ENCODE assay signal across 12 cellular contexts in genomic region chr1:84442747-84443646, GRCh38. TPM values are rescaled to one million over a fixed set of nuclear protein-coding genes. Genes with fewer than 3 reads are reported as not detected.
A peak's percentile ranks its signal among the peaks of the same experiment; 100 is the strongest.
DNase-seq lines count a peak whose midpoint lies in the region; ATAC-seq and TF ChIP-seq lines count a peak whose summit lies in the region.
"Not testable (repeated sequence)": the region's sequence is repeated elsewhere in the genome, so short reads cannot be mapped to it uniquely, and the experiment has no call there.
"Had no signal": no experiment of that assay in that cellular context is flagged by ENCODE, and none has a peak within 500 bp of the region (broad histone marks: within the 10 kb centered on the region; RNA-seq: fewer than 3 reads in every experiment).

No MANE protein-coding gene starts in this region.

- intact Hi-C loops in activated CD4-positive, alpha-beta memory T cell treated with anti-CD3 and anti-CD28 coated beads for 36 hours (cut with micrococcal nuclease) = loop anchor here (1.0 to 10.0 kb wide), 10 partner anchors 36 to 938 kb away; partner anchors contain the start of genes GNG5, RPF1 and SPATA1
- intact Hi-C loops in Right ventricle myocardium superior (cut with DNase I) = loop anchor here (10.0 kb wide), 1 partner anchor 492 kb away; no protein-coding TSS in a partner anchor

- peak overlapping the region in 3 of 4 donors; percentile 45 to 74 (median 67) for H3K4me3 Mint-ChIP-seq in CD4-positive, CD25-positive, alpha-beta regulatory T cell
- not testable (repeated sequence) for H3K4me3 Mint-ChIP-seq in activated CD4-positive, alpha-beta memory T cell treated with anti-CD3 and anti-CD28 coated beads for 36 hours
- peak overlapping the region; percentile 47 for H3K4me3 Mint-ChIP-seq in activated naive CD4-positive, alpha-beta T cell treated with anti-CD3 and anti-CD28 coated beads, Interleukin-2, amount 50 U/mL, for 24 hours

- POLR2A ChIA-PET in activated CD4-positive, alpha-beta memory T cell treated with anti-CD3 and anti-CD28 coated beads for 36 hours (lab: Charles Lee) = interaction anchor here (0.8 to 1.4 kb wide), 4 partner anchors 36 to 299 kb away, joined by 3 to 5 read pairs (median 4); partner anchors contain the start of genes CTBS, PRKACB and RPF1

- peak overlapping the region in 1 of 3 donors; percentile 27 for H3K27ac Mint-ChIP-seq in CD4-positive, CD25-positive, alpha-beta regulatory T cell
- peak overlapping the region; percentile 61 for H3K27ac Mint-ChIP-seq in activated CD4-positive, alpha-beta memory T cell treated with anti-CD3 and anti-CD28 coated beads for 36 hours
- H3K27ac Mint-ChIP-seq in activated naive CD4-positive, alpha-beta T cell treated with anti-CD3 and anti-CD28 coated beads, Interleukin-2, amount 50 U/mL, for 24 hours = not testable (repeated sequence)

- H3K4me2 ChIP-seq in SU-DHL-6 (ENCODE audit: low read depth, low read length, poor library complexity, severe bottlenecking) = not testable (repeated sequence)

- not testable (repeated sequence) for H3K9ac ChIP-seq in SU-DHL-6 (ENCODE audit: low read length)

- CTCF ChIA-PET in activated CD4-positive, alpha-beta memory T cell treated with anti-CD3 and anti-CD28 coated beads for 36 hours (lab: Charles Lee) = interaction anchor here (0.7 to 4.5 kb wide), 26 partner anchors 10 to 492 kb away, joined by 3 to 44 read pairs (median 6); partner anchors contain the start of genes CTBS, GNG5, PRKACB and RPF1

- H3K4me1 ChIP-seq in CD4-positive, CD25-positive, alpha-beta regulatory T cell (ENCODE audit: control insufficient read depth, insufficient read depth, low read length, poor library complexity, severe bottlenecking) = peaks cover 15% of the 10 kb centered on the region

- H3K9me2 ChIP-seq in SU-DHL-6 (replicated peaks; ENCODE audit: insufficient read depth, low read length) = not testable (repeated sequence)

- H3K79me2 ChIP-seq in SU-DHL-6 (ENCODE audit: insufficient read depth, low read length) = not testable (repeated sequence)

- peak overlapping the region; percentile 75 for H3K4me3 ChIP-seq in CD4-positive, CD25-positive, alpha-beta regulatory T cell (ENCODE audit: low read depth, low read length)
- not testable (repeated sequence) for H3K4me3 ChIP-seq in NB4 (ENCODE audit: low read depth, low read length); SU-DHL-6 (ENCODE audit: insufficient read depth, low read length, poor library complexity, severe bottlenecking)

- not testable (repeated sequence) for H3K27ac ChIP-seq in CD4-positive, CD25-positive, alpha-beta regulatory T cell (ENCODE audit: insufficient read depth, low read length, poor library complexity, severe bottlenecking); SU-DHL-6 (ENCODE audit: low read depth, low read length)

- not testable (repeated sequence) for H3K27me3 ChIP-seq in CD4-positive, CD25-positive, alpha-beta regulatory T cell (ENCODE audit: control insufficient read depth, insufficient read depth, low read length); SU-DHL-6 (ENCODE audit: low read length)

- peak in 2 of 3 donors; percentile 22 to 73 for DNase-seq in CD4-positive, CD25-positive, alpha-beta regulatory T cell
- peak; percentile 5 for DNase-seq in NB4 (ENCODE audit: low read depth)
- peak; percentile 61 for DNase-seq in activated CD4-positive, alpha-beta memory T cell treated with anti-CD3 and anti-CD28 coated beads for 36 hours
- not testable (repeated sequence) for DNase-seq in Right ventricle myocardium superior
- DNase-seq in stimulated activated CD4-positive, alpha-beta T cell treated with anti-CD3 and anti-CD28 coated beads, Interleukin-1b, Interleukin-23, amount 100 ng/mL, for 48 hours = peak; percentile 26

- TF ChIP-seq POLR2A in NB4 (IDR thresholded peaks at IDR 0.05; ENCODE audit: extremely low read depth, insufficient read length) = not testable (repeated sequence)

- peaks cover 34% of the 10 kb centered on the region for H3K27me3 Mint-ChIP-seq in CD4-positive, CD25-positive, alpha-beta regulatory T cell
- H3K27me3 Mint-ChIP-seq in activated CD4-positive, alpha-beta memory T cell treated with anti-CD3 and anti-CD28 coated beads for 36 hours; activated naive CD4-positive, alpha-beta T cell treated with anti-CD3 and anti-CD28 coated beads, Interleukin-2, amount 50 U/mL, for 24 hours: not testable (repeated sequence)

- H3K36me3 ChIP-seq in CD4-positive, CD25-positive, alpha-beta regulatory T cell (ENCODE audit: control insufficient read depth, insufficient read depth, low read length); SU-DHL-6 (ENCODE audit: low read length): not testable (repeated sequence)

- H3K9me3 ChIP-seq in CD4-positive, CD25-positive, alpha-beta regulatory T cell (ENCODE audit: control insufficient read depth in 2 of 2, low read length in 2 of 2); SU-DHL-6 (ENCODE audit: insufficient read depth, low read length): not testable (repeated sequence)

- H4K20me1 ChIP-seq in SU-DHL-6 (ENCODE audit: low read depth, low read length) = not testable (repeated sequence)

- H2AFZ ChIP-seq in SU-DHL-6 (ENCODE audit: low read depth, low read length, severe bottlenecking) = peak overlapping the region; percentile 58

- not testable (repeated sequence) for H3F3A ChIP-seq in SU-DHL-6 (ENCODE audit: insufficient read depth)

- not testable (repeated sequence) for H3K9me3 Mint-ChIP-seq in CD4-positive, CD25-positive, alpha-beta regulatory T cell; activated CD4-positive, alpha-beta memory T cell treated with anti-CD3 and anti-CD28 coated beads for 36 hours; activated naive CD4-positive, alpha-beta T cell treated with anti-CD3 and anti-CD28 coated beads, Interleukin-2, amount 50 U/mL, for 24 hours

- not testable (repeated sequence) for TF ChIP-seq CTCF in NB4 (IDR thresholded peaks at IDR 0.05; ENCODE audit: low read depth, low read length); SU-DHL-6 (IDR thresholded peaks at IDR 0.05; ENCODE audit: insufficient read depth, low read length, poor library complexity, severe bottlenecking)

- H3K4me1 Mint-ChIP-seq in CD4-positive, CD25-positive, alpha-beta regulatory T cell = peaks cover 0 to 17% (median 11%) of the 10 kb centered on the region in 4 donors
- peaks cover 16% of the 10 kb centered on the region for H3K4me1 Mint-ChIP-seq in activated CD4-positive, alpha-beta memory T cell treated with anti-CD3 and anti-CD28 coated beads for 36 hours (ENCODE audit: low read depth)
- peaks cover 12% of the 10 kb centered on the region for H3K4me1 Mint-ChIP-seq in activated naive CD4-positive, alpha-beta T cell treated with anti-CD3 and anti-CD28 coated beads, Interleukin-2, amount 50 U/mL, for 24 hours

- ATAC-seq in CD4-positive, CD25-positive, alpha-beta regulatory T cell (ENCODE audit: low read depth in 2 of 2) = peak; percentile 39 to 70
- ATAC-seq in GM21390 (IDR thresholded peaks at IDR 0.05; ENCODE audit: unreplicated experiment) (peak; percentile 19), Right ventricle myocardium superior (ENCODE audit: poor library complexity) (peak; percentile 20)

- not testable (repeated sequence) for H3K36me3 Mint-ChIP-seq in CD4-positive, CD25-positive, alpha-beta regulatory T cell; activated CD4-positive, alpha-beta memory T cell treated with anti-CD3 and anti-CD28 coated beads for 36 hours; activated naive CD4-positive, alpha-beta T cell treated with anti-CD3 and anti-CD28 coated beads, Interleukin-2, amount 50 U/mL, for 24 hours

RNA-seq across cellular contexts. Expression of gene RPF1, which starts 36.1 kb away (rescaled TPM):
- total RNA-seq in CD4-positive, CD25-positive, alpha-beta regulatory T cell = 46.8 TPM
- 10 to 100 TPM; 59.2 to 90.0 (median 69.3) TPM for polyA plus RNA-seq in CD4-positive, CD25-positive, alpha-beta regulatory T cell
- 10 to 100 TPM; 55.0 to 56.5 TPM for total RNA-seq in activated CD4-positive, alpha-beta memory T cell treated with anti-CD3 and anti-CD28 coated beads for 36 hours
- total RNA-seq in Right ventricle myocardium superior = 29.9 TPM

RNA-seq across cellular contexts. Expression of gene DNASE2B, which starts 44.7 kb away (rescaled TPM):
- not detected for total RNA-seq in CD4-positive, CD25-positive, alpha-beta regulatory T cell
- polyA plus RNA-seq in CD4-positive, CD25-positive, alpha-beta regulatory T cell = not detected
- not detected for total RNA-seq in activated CD4-positive, alpha-beta memory T cell treated with anti-CD3 and anti-CD28 coated beads for 36 hours
- total RNA-seq in Right ventricle myocardium superior = not detected
- total RNA-seq: LHCN-M2, liver, renal cortical epithelial cell, RPMI7951 had no signal
- polyA plus RNA-seq: liver had no signal
